In genomic region chr12:67431436-67432049, GRCh38 we compare ENCODE assay signal across 18 cellular contexts.
DNase-seq lines count a peak whose midpoint lies in the region; ATAC-seq, FAIRE-seq and TF ChIP-seq lines count a peak whose summit lies in the region.
"Had no signal": no experiment of that assay in that cellular context is flagged by ENCODE, and none has a peak within 500 bp of the region (broad histone marks: within the 10 kb centered on the region; RNA-seq: fewer than 3 reads in every experiment).

No MANE protein-coding gene starts in this region.

- FAIRE-seq in small intestine (lab: Jason Lieb, UNC), result no peak

- H3K27ac ChIP-seq in small intestine (ENCODE audit: low read depth in 1 of 2, low read length in 1 of 2), result peak overlapping the region; percentile 67 to 80

- TF ChIP-seq CTCF in cardiac fibroblast (IDR thresholded peaks at IDR 0.05; ENCODE audit: low read depth, low read length), result no peak

- H3K27me3 ChIP-seq in small intestine (ENCODE audit: control insufficient read depth in 2 of 2, insufficient read depth in 2 of 2, low read length in 2 of 2), result no peaks in the 10 kb centered on the region

- WGBS in small intestine, 3 donors, result 23 to 49% (median 29%) methylated on average over 5 of the region's 5 CpGs

- H3K36me3 ChIP-seq in small intestine (ENCODE audit: control insufficient read depth in 2 of 2, insufficient read depth in 2 of 2, low read length in 2 of 2), result no peaks in the 10 kb centered on the region

- H3K4me3 ChIP-seq in cardiac fibroblast (replicated peaks in 1 of 2; ENCODE audit: low read depth in 2 of 2, low read length in 2 of 2) (no peak overlapping the region), small intestine (ENCODE audit: low read depth in 1 of 2, low read length in 2 of 2) (no peak overlapping the region)

- H3K4me1 ChIP-seq in small intestine (ENCODE audit: control insufficient read depth in 2 of 2, insufficient read depth in 1 of 2, low read depth in 1 of 2, low read length in 1 of 2), result peaks cover 22 to 28% of the 10 kb centered on the region in 2 donors

- H3K9me3 ChIP-seq in small intestine (ENCODE audit: control insufficient read depth, low read depth), result no peaks in the 10 kb centered on the region
- H3K9me3 ChIP-seq: Caco-2 had no signal

- ATAC-seq in left lobe of liver (peak; percentile 14), HG02678 (IDR thresholded peaks at IDR 0.05; ENCODE audit: unreplicated experiment) (no peak)
- ATAC-seq: activated naive CD8-positive, alpha-beta T cell treated with anti-CD3 and anti-CD28 coated beads, Interleukin-2, amount 50 U/mL, for 24 hours had no signal

- DNase-seq in GM03348 (ENCODE audit: low spot score) (peak; percentile 9), cardiac fibroblast (ENCODE audit: low read depth in 2 of 2) (peak; percentile 40 to 65), left lobe of liver (ENCODE audit: low spot score) (no peak), small intestine (peak; percentile 84), GM19238 (ENCODE audit: insufficient read length, low spot score) (no peak), Ammon's horn (ENCODE audit: low spot score) (no peak), DMS 273 treated with DMSO at 0.1 percent for 48 hours (lab: John Stamatoyannopoulos, UW) (no peak)
- DNase-seq: activated B cell treated with CpG ODN at 0.5 μM for 24 hours; activated CD8-positive, alpha-beta memory T cell treated with anti-CD3 and anti-CD28 coated beads for 24 hours; activated naive CD8-positive, alpha-beta T cell treated with anti-CD3 and anti-CD28 coated beads, Interleukin-2, amount 50 U/mL, for 24 hours; AML-193; Caco-2; immature natural killer cell; MM.1S; NCI-H2029; SHP77; stimulated activated CD4-positive, alpha-beta T cell treated with anti-CD3 and anti-CD28 coated beads, Interleukin-1b, Interleukin-23, amount 100 ng/mL, for 48 hours had no signal

Comparison
In these comparisons a context has a peak if more than half of its experiments do, and no peak if none do; other contexts are left out.
1. DNase-seq: peak in GM03348 (single experiment), cardiac fibroblast (2 of 2) and small intestine (single experiment); none in left lobe of liver (single experiment), GM19238 (single experiment), Ammon's horn (single experiment) and DMS 273 treated with DMSO at 0.1 percent for 48 hours (single experiment).